Comparison of ENCODE assay signal across 31 cellular contexts in the genomic region with DNA sequence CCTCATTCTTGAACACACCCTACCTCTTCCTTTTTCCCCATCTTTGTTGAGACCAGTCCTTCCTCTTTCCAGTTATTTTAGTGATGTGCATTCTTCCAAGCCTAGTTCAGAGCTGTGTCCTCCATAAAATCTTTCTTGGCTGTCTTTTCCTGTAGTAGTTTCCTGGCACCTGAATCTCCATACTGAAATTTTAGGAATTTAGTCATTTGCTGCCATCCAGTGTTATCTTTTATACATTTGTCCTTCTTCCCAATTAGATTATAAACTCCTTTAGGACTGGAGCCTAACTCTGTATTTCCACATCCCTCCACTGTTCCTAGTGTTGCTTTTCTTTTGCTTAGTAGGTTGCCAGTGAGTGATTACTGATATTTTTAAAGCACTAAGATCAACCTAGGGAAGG. TPM values are rescaled to one million over a fixed set of nuclear protein-coding genes. Genes with fewer than 3 reads are reported as not detected.
A peak's percentile ranks its signal among the peaks of the same experiment; 100 is the strongest.
DNase-seq lines count a peak whose midpoint lies in the region; ATAC-seq and TF ChIP-seq lines count a peak whose summit lies in the region.
"Had no signal": no experiment of that assay in that cellular context is flagged by ENCODE, and none has a peak within 500 bp of the region (broad histone marks: within the 10 kb centered on the region; RNA-seq: fewer than 3 reads in every experiment).

No MANE protein-coding gene starts in this region.

- TF ChIP-seq CTCF in GM23338 (conservative IDR thresholded peaks at IDR 0.05; ENCODE audit: low read depth in 2 of 2) (no peak), OCI-LY3 (IDR thresholded peaks at IDR 0.05; ENCODE audit: low read depth, low read length) (0 out of 2 replicates have a peak, but pooled peaks have one; percentile 19), fibroblast of mammary gland (conservative IDR thresholded peaks at IDR 0.05; ENCODE audit: control insufficient read depth, insufficient read depth, low read depth, low read length) (no peak)

- H3K36me3 Mint-ChIP-seq in GM23338 (ENCODE audit: low read depth), result peaks cover 12% of the 10 kb centered on the region; the same call in 2 of the 3 replicates
- no peaks in the 10 kb centered on the region for H3K36me3 Mint-ChIP-seq in activated naive CD8-positive, alpha-beta T cell treated with anti-CD3 and anti-CD28 coated beads, Interleukin-2, amount 50 U/mL, for 24 hours (ENCODE audit: low read depth)
- H3K36me3 Mint-ChIP-seq: activated CD8-positive, alpha-beta memory T cell treated with anti-CD3 and anti-CD28 coated beads, Interleukin-2, amount 10 ng/mL, durations not matched to agents 7 days and 5 days; brain; stimulated activated memory B cell treated with anti-CD40 and anti-IgM and Interleukin-4, amounts not matched to agents 10 μg/mL and 1 μg/mL and 100 μg/mL, for 72 hours had no signal

- H3K4me1 ChIP-seq in GM23338 (ENCODE audit: insufficient read depth), result peaks cover 61% of the 10 kb centered on the region
- no peaks in the 10 kb centered on the region for H3K4me1 ChIP-seq in OCI-LY3 (ENCODE audit: low read length)

- H3K27ac ChIP-seq in GM23338 (ENCODE audit: low read depth) (peak overlapping the region; percentile 72), OCI-LY3 (ENCODE audit: low read length) (no peak overlapping the region)
- H3K27ac ChIP-seq: adrenal gland, upper lobe of left lung had no signal

- no peak for ATAC-seq in GM23338
- ATAC-seq in activated naive CD8-positive, alpha-beta T cell treated with anti-CD3 and anti-CD28 coated beads, Interleukin-2, amount 50 U/mL, for 24 hours, result no peak
- no peak for ATAC-seq in GM21423 (IDR thresholded peaks at IDR 0.05; ENCODE audit: unreplicated experiment)
- ATAC-seq: activated CD8-positive, alpha-beta memory T cell treated with anti-CD3 and anti-CD28 coated beads, Interleukin-2, amount 10 ng/mL, durations not matched to agents 7 days and 5 days; left lobe of liver; right cardiac atrium; stimulated activated memory B cell treated with anti-CD40 and anti-IgM and Interleukin-4, amounts not matched to agents 10 μg/mL and 1 μg/mL and 100 μg/mL, for 72 hours had no signal

- no peaks in the 10 kb centered on the region; the same call in 2 of the 3 replicates for H3K9me3 Mint-ChIP-seq in GM23338
- H3K9me3 Mint-ChIP-seq in activated naive CD8-positive, alpha-beta T cell treated with anti-CD3 and anti-CD28 coated beads, Interleukin-2, amount 50 U/mL, for 24 hours, result no peaks in the 10 kb centered on the region
- H3K9me3 Mint-ChIP-seq: brain had no signal

- H3K9ac ChIP-seq in OCI-LY3 (ENCODE audit: low read length), result no peak overlapping the region

- H3K4me3 Mint-ChIP-seq in GM23338, result no peak overlapping the region
- H3K4me3 Mint-ChIP-seq in activated naive CD8-positive, alpha-beta T cell treated with anti-CD3 and anti-CD28 coated beads, Interleukin-2, amount 50 U/mL, for 24 hours, result no peak overlapping the region
- H3K4me3 Mint-ChIP-seq: activated CD8-positive, alpha-beta memory T cell treated with anti-CD3 and anti-CD28 coated beads, Interleukin-2, amount 10 ng/mL, durations not matched to agents 7 days and 5 days; brain; stimulated activated memory B cell treated with anti-CD40 and anti-IgM and Interleukin-4, amounts not matched to agents 10 μg/mL and 1 μg/mL and 100 μg/mL, for 72 hours had no signal

- H3K27me3 ChIP-seq in GM23338 (ENCODE audit: insufficient read depth) (no peaks in the 10 kb centered on the region), OCI-LY3 (ENCODE audit: low read depth, low read length) (peaks cover 11% of the 10 kb centered on the region)
- H3K27me3 ChIP-seq: adrenal gland, esophagus squamous epithelium, upper lobe of left lung had no signal

- DNase-seq in CD1c-positive myeloid dendritic cell (ENCODE audit: extremely low spot score), result peak; percentile 5
- DNase-seq in GM23338 (ENCODE audit: low spot score), result no peak
- DNase-seq in fibroblast of mammary gland (ENCODE audit: low read depth), result peak; percentile 20
- no peak for DNase-seq in NCI-H1105 (lab: John Stamatoyannopoulos, UW)
- no peak for DNase-seq in D341Med (ENCODE audit: low spot score)
- no peak for DNase-seq in activated naive CD8-positive, alpha-beta T cell treated with anti-CD3 and anti-CD28 coated beads, Interleukin-2, amount 50 U/mL, for 24 hours
- DNase-seq: ACHN; activated CD4-positive, alpha-beta T cell treated with anti-CD3 and anti-CD28 coated beads, Interleukin-2, amount 50 U/mL, for 1 hour; activated CD8-positive, alpha-beta memory T cell treated with anti-CD3 and anti-CD28 coated beads, Interleukin-2, amount 10 ng/mL, durations not matched to agents 7 days and 5 days; activated naive CD4-positive, alpha-beta T cell; activated T-cell treated with anti-CD3 and anti-CD28 coated beads, Interleukin-2, amount 50 U/mL, for 48 hours; adrenal gland; DMS79 treated with DMSO at 0.1 percent for 48 hours; effector memory CD4-positive, alpha-beta T cell; esophagus squamous epithelium; Karpas-422; NCI-H1105 treated with DMSO at 0.1 percent for 48 hours; NCI-H446; NCI-H774; OCI-M1; right cardiac atrium; stimulated activated CD4-positive, alpha-beta T cell treated with anti-CD3 and anti-CD28 coated beads, Interleukin-12 subunit alpha, Interleukin-12 subunit beta, amount 100 ng/mL, for 4 hours; stimulated activated CD4-positive, alpha-beta T cell treated with anti-CD3 and anti-CD28 coated beads, Interleukin-4, amount 100 ng/mL, for 24 hours; substantia nigra; T-helper 9 cell; upper lobe of left lung had no signal

- H3K9me2 ChIP-seq in GM23338 (ENCODE audit: insufficient read depth), result no peaks in the 10 kb centered on the region

- H3K4me3 ChIP-seq in GM23338 (no peak overlapping the region), OCI-LY3 (ENCODE audit: low read length) (no peak overlapping the region), fibroblast of mammary gland (ENCODE audit: control insufficient read depth, low read depth, low read length) (no peak overlapping the region)
- H3K4me3 ChIP-seq: adrenal gland, esophagus squamous epithelium, upper lobe of left lung had no signal

- H3K27me3 Mint-ChIP-seq in GM23338 (ENCODE audit: insufficient read depth, low read depth, poor library complexity), result no peaks in the 10 kb centered on the region
- H3K27me3 Mint-ChIP-seq in activated naive CD8-positive, alpha-beta T cell treated with anti-CD3 and anti-CD28 coated beads, Interleukin-2, amount 50 U/mL, for 24 hours, result peaks cover 6% of the 10 kb centered on the region

- peaks cover 50% of the 10 kb centered on the region for H3K4me1 Mint-ChIP-seq in GM23338
- H3K4me1 Mint-ChIP-seq in activated naive CD8-positive, alpha-beta T cell treated with anti-CD3 and anti-CD28 coated beads, Interleukin-2, amount 50 U/mL, for 24 hours, result no peaks in the 10 kb centered on the region
- H3K4me1 Mint-ChIP-seq: activated CD8-positive, alpha-beta memory T cell treated with anti-CD3 and anti-CD28 coated beads, Interleukin-2, amount 10 ng/mL, durations not matched to agents 7 days and 5 days; brain; stimulated activated memory B cell treated with anti-CD40 and anti-IgM and Interleukin-4, amounts not matched to agents 10 μg/mL and 1 μg/mL and 100 μg/mL, for 72 hours had no signal

- H3K36me3 ChIP-seq in GM23338 (ENCODE audit: insufficient read depth), result no peaks in the 10 kb centered on the region
- H3K36me3 ChIP-seq in OCI-LY3 (replicated peaks; ENCODE audit: low read depth, low read length), result no peaks in the 10 kb centered on the region
- H3K36me3 ChIP-seq: adrenal gland, esophagus squamous epithelium, upper lobe of left lung had no signal

- H3K79me2 ChIP-seq in GM23338 (replicated peaks; ENCODE audit: insufficient read depth) (peaks cover 93% of the 10 kb centered on the region), OCI-LY3 (ENCODE audit: low read length) (no peaks in the 10 kb centered on the region)

- peaks cover 5% of the 10 kb centered on the region for H3F3A ChIP-seq in GM23338 (replicated peaks; ENCODE audit: low read depth)

- H3K27ac Mint-ChIP-seq in GM23338, result no peak overlapping the region
- no peak overlapping the region for H3K27ac Mint-ChIP-seq in activated naive CD8-positive, alpha-beta T cell treated with anti-CD3 and anti-CD28 coated beads, Interleukin-2, amount 50 U/mL, for 24 hours
- H3K27ac Mint-ChIP-seq: activated CD8-positive, alpha-beta memory T cell treated with anti-CD3 and anti-CD28 coated beads, Interleukin-2, amount 10 ng/mL, durations not matched to agents 7 days and 5 days; brain; stimulated activated memory B cell treated with anti-CD40 and anti-IgM and Interleukin-4, amounts not matched to agents 10 μg/mL and 1 μg/mL and 100 μg/mL, for 72 hours had no signal

- H3K4me2 ChIP-seq in GM23338 (peak overlapping the region; percentile 63; the same call in 1 of the 2 replicates), OCI-LY3 (ENCODE audit: low read length) (no peak overlapping the region)

- H2AFZ ChIP-seq in GM23338 (no peak overlapping the region), OCI-LY3 (ENCODE audit: low read depth, low read length) (no peak overlapping the region)

- H3K9me3 ChIP-seq in OCI-LY3 (ENCODE audit: insufficient read depth, low read length), result no peaks in the 10 kb centered on the region
- H3K9me3 ChIP-seq: adrenal gland, esophagus squamous epithelium, upper lobe of left lung had no signal

- peaks cover 9% of the 10 kb centered on the region; the same call in 1 of the 2 replicates for H4K20me1 ChIP-seq in GM23338 (replicated peaks; ENCODE audit: insufficient read depth)
- H4K20me1 ChIP-seq in OCI-LY3 (ENCODE audit: insufficient read depth, low read length), result no peaks in the 10 kb centered on the region

RNA-seq across cellular contexts. Expression of gene FHIP1A, which starts 11.4 kb away (rescaled TPM):
- 95.8 and 108 TPM in 2 replicates for total RNA-seq in GM23338 (2014; rRNA removed; shearing (Covaris generic))
- polyA plus RNA-seq in GM23338 (2016; fragmentation: Nextera tagmentation; extraction: Ambion mirVana), result 9.4 and 11.3 TPM in 2 replicates
- total RNA-seq: activated CD8-positive, alpha-beta memory T cell treated with anti-CD3 and anti-CD28 coated beads, Interleukin-2, amount 10 ng/mL, durations not matched to agents 7 days and 5 days had no signal

Comparison
In these comparisons a context has a peak if more than half of its experiments do, and no peak if none do; other contexts are left out.
1. DNase-seq: peak in CD1c-positive myeloid dendritic cell (single experiment) and fibroblast of mammary gland (single experiment); none in GM23338 (single experiment), NCI-H1105 (single experiment), D341Med (single experiment) and activated naive CD8-positive, alpha-beta T cell treated with anti-CD3 and anti-CD28 coated beads, Interleukin-2, amount 50 U/mL, for 24 hours (single experiment).